1 cellular context compared by ENCODE assay signal in the genomic region with DNA sequence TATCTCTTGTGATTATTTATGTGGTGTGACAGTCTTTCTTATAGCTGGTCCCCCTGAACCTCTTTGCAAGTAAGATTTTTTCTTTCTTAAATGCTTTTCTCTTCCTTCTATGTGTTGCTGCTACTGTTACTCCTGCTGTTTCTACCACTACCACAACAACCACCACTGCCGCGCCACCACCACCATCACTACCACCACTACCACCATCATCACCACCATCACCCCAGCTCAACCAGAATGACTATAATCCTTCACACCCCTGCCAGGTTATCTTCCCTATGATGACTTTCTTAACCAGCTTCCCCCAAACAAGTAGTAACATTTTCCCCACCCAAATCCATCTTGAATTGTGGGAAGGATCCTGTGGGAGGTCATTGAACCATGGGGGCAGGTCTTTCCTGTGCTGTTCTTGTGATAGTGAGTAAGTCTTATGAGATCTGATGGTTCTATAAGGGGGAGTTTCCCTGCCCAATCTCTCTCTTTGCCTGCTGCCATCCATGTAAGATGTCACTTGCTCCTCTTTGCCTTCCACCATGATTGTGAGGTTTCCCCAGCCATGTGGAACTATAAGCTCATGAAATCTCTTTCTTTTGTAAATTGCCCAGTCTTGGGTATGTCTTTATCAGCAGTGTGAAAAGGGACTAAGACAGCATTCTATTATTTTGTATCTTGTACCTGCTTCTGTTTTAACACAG.
TF ChIP-seq lines count a peak whose summit lies in the region.

No MANE protein-coding gene starts in this region.

TF ChIP-seq in K562, 482 proteins besides CTCF, POLR2A, EP300 and RAD21:
- peak in 1 of 2 experiments; percentile 43; a peak in 2 of 4 replicates for TF ChIP-seq TRIM24 (IDR thresholded peaks at IDR 0.05)
- no peak for TF ChIP-seq CBX8 (IDR thresholded peaks at IDR 0.05; ENCODE audit: borderline replicate concordance, extremely low read depth, low read depth, low read length, poor library complexity, severe bottlenecking)
- no peak for TF ChIP-seq KDM4B (IDR thresholded peaks at IDR 0.05; ENCODE audit: borderline replicate concordance in 2 of 2, low read depth in 1 of 2)
- no peak for TF ChIP-seq BRD9 (IDR thresholded peaks at IDR 0.05; ENCODE audit: low read depth, partially characterized antibody)
- TF ChIP-seq MYBL2 (IDR thresholded peaks at IDR 0.05; ENCODE audit: low read depth) = no peak
- no peak for TF ChIP-seq MYBL2 (CRISPR knock-in tag; IDR thresholded peaks at IDR 0.05; ENCODE audit: borderline replicate concordance)
- no peak for TF ChIP-seq ELF2 (CRISPR knock-in tag; IDR thresholded peaks at IDR 0.05)
- TF ChIP-seq, protein P1, sequence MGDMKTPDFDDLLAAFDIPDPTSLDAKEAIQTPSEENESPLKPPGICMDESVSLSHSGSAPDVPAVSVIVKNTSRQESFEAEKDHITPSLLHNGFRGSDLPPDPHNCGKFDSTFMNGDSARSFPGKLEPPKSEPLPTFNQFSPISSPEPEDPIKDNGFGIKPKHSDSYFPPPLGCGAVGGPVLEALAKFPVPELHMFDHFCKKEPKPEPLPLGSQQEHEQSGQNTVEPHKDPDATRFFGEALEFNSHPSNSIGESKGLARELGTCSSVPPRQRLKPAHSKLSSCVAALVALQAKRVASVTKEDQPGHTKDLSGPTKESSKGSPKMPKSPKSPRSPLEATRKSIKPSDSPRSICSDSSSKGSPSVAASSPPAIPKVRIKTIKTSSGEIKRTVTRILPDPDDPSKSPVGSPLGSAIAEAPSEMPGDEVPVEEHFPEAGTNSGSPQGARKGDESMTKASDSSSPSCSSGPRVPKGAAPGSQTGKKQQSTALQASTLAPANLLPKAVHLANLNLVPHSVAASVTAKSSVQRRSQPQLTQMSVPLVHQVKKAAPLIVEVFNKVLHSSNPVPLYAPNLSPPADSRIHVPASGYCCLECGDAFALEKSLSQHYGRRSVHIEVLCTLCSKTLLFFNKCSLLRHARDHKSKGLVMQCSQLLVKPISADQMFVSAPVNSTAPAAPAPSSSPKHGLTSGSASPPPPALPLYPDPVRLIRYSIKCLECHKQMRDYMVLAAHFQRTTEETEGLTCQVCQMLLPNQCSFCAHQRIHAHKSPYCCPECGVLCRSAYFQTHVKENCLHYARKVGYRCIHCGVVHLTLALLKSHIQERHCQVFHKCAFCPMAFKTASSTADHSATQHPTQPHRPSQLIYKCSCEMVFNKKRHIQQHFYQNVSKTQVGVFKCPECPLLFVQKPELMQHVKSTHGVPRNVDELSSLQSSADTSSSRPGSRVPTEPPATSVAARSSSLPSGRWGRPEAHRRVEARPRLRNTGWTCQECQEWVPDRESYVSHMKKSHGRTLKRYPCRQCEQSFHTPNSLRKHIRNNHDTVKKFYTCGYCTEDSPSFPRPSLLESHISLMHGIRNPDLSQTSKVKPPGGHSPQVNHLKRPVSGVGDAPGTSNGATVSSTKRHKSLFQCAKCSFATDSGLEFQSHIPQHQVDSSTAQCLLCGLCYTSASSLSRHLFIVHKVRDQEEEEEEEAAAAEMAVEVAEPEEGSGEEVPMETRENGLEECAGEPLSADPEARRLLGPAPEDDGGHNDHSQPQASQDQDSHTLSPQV (IDR thresholded peaks at IDR 0.05) = no peak
- TF ChIP-seq, protein P2, sequence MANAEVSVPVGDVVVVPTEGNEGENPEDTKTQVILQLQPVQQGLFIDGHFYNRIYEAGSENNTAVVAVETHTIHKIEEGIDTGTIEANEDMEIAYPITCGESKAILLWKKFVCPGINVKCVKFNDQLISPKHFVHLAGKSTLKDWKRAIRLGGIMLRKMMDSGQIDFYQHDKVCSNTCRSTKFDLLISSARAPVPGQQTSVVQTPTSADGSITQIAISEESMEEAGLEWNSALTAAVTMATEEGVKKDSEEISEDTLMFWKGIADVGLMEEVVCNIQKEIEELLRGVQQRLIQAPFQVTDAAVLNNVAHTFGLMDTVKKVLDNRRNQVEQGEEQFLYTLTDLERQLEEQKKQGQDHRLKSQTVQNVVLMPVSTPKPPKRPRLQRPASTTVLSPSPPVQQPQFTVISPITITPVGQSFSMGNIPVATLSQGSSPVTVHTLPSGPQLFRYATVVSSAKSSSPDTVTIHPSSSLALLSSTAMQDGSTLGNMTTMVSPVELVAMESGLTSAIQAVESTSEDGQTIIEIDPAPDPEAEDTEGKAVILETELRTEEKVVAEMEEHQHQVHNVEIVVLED (CRISPR knock-in tag; IDR thresholded peaks at IDR 0.05) = no peak
- TF ChIP-seq ZNF57 (CRISPR knock-in tag; IDR thresholded peaks at IDR 0.05) = no peak
- TF ChIP-seq, protein P3, sequence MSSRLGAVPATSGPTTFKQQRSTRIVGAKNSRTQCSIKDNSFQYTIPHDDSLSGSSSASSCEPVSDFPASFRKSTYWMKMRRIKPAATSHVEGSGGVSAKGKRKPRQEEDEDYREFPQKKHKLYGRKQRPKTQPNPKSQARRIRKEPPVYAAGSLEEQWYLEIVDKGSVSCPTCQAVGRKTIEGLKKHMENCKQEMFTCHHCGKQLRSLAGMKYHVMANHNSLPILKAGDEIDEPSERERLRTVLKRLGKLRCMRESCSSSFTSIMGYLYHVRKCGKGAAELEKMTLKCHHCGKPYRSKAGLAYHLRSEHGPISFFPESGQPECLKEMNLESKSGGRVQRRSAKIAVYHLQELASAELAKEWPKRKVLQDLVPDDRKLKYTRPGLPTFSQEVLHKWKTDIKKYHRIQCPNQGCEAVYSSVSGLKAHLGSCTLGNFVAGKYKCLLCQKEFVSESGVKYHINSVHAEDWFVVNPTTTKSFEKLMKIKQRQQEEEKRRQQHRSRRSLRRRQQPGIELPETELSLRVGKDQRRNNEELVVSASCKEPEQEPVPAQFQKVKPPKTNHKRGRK (tag; IDR thresholded peaks at IDR 0.05) = no peak
- TF ChIP-seq ZNF282 (CRISPR knock-in tag; IDR thresholded peaks at IDR 0.05) = no peak
- TF ChIP-seq ZNF431 (CRISPR knock-in tag; IDR thresholded peaks at IDR 0.05) = peak; percentile 99
- TF ChIP-seq TRIM28 (IDR thresholded peaks at IDR 0.05) = 0 out of 2 replicates have a peak, but pooled peaks have one; percentile 51
- no peak for TF ChIP-seq DMBX1 (CRISPR knock-in tag; IDR thresholded peaks at IDR 0.05; ENCODE audit: borderline replicate concordance)
- TF ChIP-seq ELF4 (CRISPR knock-in tag; IDR thresholded peaks at IDR 0.05) = no peak
- TF ChIP-seq, protein P4, sequence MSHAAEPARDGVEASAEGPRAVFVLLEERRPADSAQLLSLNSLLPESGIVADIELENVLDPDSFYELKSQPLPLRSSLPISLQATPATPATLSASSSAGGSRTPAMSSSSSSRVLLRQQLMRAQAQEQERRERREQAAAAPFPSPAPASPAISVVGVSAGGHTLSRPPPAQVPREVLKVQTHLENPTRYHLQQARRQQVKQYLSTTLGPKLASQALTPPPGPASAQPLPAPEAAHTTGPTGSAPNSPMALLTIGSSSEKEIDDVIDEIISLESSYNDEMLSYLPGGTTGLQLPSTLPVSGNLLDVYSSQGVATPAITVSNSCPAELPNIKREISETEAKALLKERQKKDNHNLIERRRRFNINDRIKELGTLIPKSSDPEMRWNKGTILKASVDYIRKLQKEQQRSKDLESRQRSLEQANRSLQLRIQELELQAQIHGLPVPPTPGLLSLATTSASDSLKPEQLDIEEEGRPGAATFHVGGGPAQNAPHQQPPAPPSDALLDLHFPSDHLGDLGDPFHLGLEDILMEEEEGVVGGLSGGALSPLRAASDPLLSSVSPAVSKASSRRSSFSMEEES (CRISPR knock-in tag; IDR thresholded peaks at IDR 0.05) = no peak
- TF ChIP-seq, protein P5, sequence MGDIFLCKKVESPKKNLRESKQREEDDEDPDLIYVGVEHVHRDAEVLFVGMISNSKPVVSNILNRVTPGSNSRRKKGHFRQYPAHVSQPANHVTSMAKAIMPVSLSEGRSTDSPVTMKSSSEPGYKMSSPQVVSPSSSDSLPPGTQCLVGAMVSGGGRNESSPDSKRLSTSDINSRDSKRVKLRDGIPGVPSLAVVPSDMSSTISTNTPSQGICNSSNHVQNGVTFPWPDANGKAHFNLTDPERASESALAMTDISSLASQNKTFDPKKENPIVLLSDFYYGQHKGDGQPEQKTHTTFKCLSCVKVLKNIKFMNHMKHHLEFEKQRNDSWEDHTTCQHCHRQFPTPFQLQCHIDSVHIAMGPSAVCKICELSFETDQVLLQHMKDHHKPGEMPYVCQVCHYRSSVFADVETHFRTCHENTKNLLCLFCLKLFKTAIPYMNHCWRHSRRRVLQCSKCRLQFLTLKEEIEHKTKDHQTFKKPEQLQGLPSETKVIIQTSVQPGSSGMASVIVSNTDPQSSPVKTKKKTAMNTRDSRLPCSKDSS (IDR thresholded peaks at IDR 0.05; ENCODE audit: low read depth, partially characterized antibody) = no peak
- no peak for TF ChIP-seq GTF2E2 (tag; IDR thresholded peaks at IDR 0.05)
- TF ChIP-seq, protein P6, sequence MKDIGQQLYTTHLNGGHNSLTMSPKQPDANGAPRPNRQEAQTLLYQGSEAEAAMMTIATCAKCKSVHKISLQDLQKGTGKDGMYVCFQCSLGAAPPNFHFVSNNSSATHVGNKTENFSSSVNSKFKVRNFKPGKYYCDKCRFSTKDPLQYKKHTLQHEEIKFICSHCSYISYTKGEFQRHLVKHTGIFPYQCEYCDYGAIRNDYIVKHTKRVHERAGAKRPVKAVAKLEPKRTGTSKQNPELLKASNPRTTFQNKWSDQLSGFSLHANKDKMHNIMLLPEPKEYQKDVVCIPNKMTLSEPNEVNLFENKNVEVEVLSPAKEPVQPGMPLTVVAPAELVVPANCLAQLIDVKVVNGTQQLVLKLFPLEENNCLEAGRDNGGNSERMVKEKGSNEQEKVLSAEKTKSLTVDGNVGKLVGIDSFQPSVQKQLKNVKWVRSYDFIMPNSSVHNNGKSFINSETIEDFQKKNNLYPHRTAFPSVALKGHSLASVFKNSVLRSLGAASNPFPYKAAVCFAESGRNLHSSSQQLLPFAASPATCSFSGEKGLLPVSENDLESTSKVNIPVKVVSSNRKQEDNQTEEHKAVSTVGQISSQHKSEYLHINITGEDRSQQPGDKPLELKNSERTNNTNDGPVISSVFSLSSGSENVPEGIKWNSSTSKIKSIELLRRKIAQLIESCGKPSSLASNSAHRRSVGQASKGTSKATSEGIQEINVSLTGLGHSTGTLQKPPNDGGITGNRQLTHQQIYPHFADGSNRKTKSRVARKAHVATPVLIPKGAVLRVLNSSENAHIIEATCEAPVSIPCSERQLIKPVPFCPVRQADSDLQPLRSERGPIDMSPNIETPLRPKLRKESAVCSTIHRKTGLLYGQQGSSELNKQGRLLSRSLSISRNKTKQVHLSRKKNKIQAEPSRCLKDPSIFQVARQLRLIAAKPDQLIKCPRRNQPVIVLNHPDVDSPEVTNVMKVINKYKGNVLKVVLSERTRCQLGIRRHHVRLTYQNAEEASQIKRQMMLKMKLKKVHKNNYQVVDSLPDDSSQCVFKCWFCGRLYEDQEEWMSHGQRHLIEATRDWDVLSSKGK (CRISPR knock-in tag; IDR thresholded peaks at IDR 0.05) = no peak
- TF ChIP-seq POLR3G (IDR thresholded peaks at IDR 0.05; ENCODE audit: extremely low read depth, insufficient read length, insufficient replicate concordance) = no peak
- TF ChIP-seq MTA3 (IDR thresholded peaks at IDR 0.05; ENCODE audit: borderline replicate concordance) = no peak
